ENCODE assay signal across 27 cellular contexts in genomic region chr6:40056865-40057264, GRCh38.
"Had no signal": no experiment of that assay in that cellular context is flagged by ENCODE, and none has a peak within 500 bp of the region (broad histone marks: within the 10 kb centered on the region; RNA-seq: fewer than 3 reads in every experiment).

No MANE protein-coding gene starts in this region.

- H3K36me3 ChIP-seq: neutrophil, pancreas, prostate gland, right lobe of liver, sigmoid colon, stomach, thoracic aorta, thyroid gland, tibial nerve, upper lobe of left lung, vagina had no signal

- H3K36me3 Mint-ChIP-seq: natural killer cell; stimulated activated effector memory CD8-positive, alpha-beta T cell treated with anti-CD3 and anti-CD28 coated beads, Interleukin-12 subunit alpha, Interleukin-12 subunit beta, amount 100 ng/mL, for 72 hours; stimulated activated naive B cell treated with anti-CD40 and anti-IgM and Interleukin-4, amounts not matched to agents 10 μg/mL and 1 μg/mL and 100 μg/mL, for 72 hours had no signal

- H3K9me3 ChIP-seq: neutrophil, pancreas, prostate gland, right lobe of liver, sigmoid colon, stomach, thoracic aorta, thyroid gland, tibial nerve, upper lobe of left lung, vagina had no signal

- H3K4me3 Mint-ChIP-seq: natural killer cell; nephron; stimulated activated effector memory CD8-positive, alpha-beta T cell treated with anti-CD3 and anti-CD28 coated beads, Interleukin-12 subunit alpha, Interleukin-12 subunit beta, amount 100 ng/mL, for 72 hours; stimulated activated naive B cell treated with anti-CD40 and anti-IgM and Interleukin-4, amounts not matched to agents 10 μg/mL and 1 μg/mL and 100 μg/mL, for 72 hours; stimulated activated naive CD8-positive, alpha-beta T cell treated with anti-CD3 and anti-CD28 coated beads, Interleukin-15, Interleukin-2, amounts not matched to agents 100 ng/mL and 50 ng/mL, for 24 hours had no signal

- H3K9me3 Mint-ChIP-seq: natural killer cell; nephron; stimulated activated effector memory CD8-positive, alpha-beta T cell treated with anti-CD3 and anti-CD28 coated beads, Interleukin-12 subunit alpha, Interleukin-12 subunit beta, amount 100 ng/mL, for 72 hours; stimulated activated naive B cell treated with anti-CD40 and anti-IgM and Interleukin-4, amounts not matched to agents 10 μg/mL and 1 μg/mL and 100 μg/mL, for 72 hours; stimulated activated naive CD8-positive, alpha-beta T cell treated with anti-CD3 and anti-CD28 coated beads, Interleukin-15, Interleukin-2, amounts not matched to agents 100 ng/mL and 50 ng/mL, for 24 hours had no signal

- H3K4me1 Mint-ChIP-seq: natural killer cell; nephron; stimulated activated effector memory CD8-positive, alpha-beta T cell treated with anti-CD3 and anti-CD28 coated beads, Interleukin-12 subunit alpha, Interleukin-12 subunit beta, amount 100 ng/mL, for 72 hours; stimulated activated naive B cell treated with anti-CD40 and anti-IgM and Interleukin-4, amounts not matched to agents 10 μg/mL and 1 μg/mL and 100 μg/mL, for 72 hours had no signal

- H3K27ac ChIP-seq: neutrophil, pancreas, prostate gland, right lobe of liver, sigmoid colon, stomach, thoracic aorta, thyroid gland, tibial nerve, upper lobe of left lung, vagina had no signal

- FAIRE-seq: pancreas, small intestine, urothelium cell line had no signal

- H3K4me3 ChIP-seq: pancreas, prostate gland, right lobe of liver, sigmoid colon, stomach, thoracic aorta, thyroid gland, tibial nerve, upper lobe of left lung, vagina had no signal

- DNase-seq: natural killer cell; nucleus accumbens; pancreas; retina; right cardiac atrium; right lobe of liver; sigmoid colon; small intestine; stimulated activated CD4-positive, alpha-beta T cell treated with anti-CD3 and anti-CD28 coated beads, Interleukin-15, amount 100 ng/mL, for 24 hours; stimulated activated CD4-positive, alpha-beta T cell treated with anti-CD3 and anti-CD28 coated beads, Interleukin-2, amount 100 ng/mL, for 24 hours; stimulated activated CD4-positive, alpha-beta T cell treated with anti-CD3 and anti-CD28 coated beads, Interleukin-2, amount 100 ng/mL, for 48 hours; stimulated activated CD4-positive, alpha-beta T cell treated with anti-CD3 and anti-CD28 coated beads, Interleukin-4, amount 100 ng/mL, for 24 hours; stimulated activated naive B cell treated with anti-CD40 and anti-IgM and Interleukin-4, amounts not matched to agents 10 μg/mL and 1 μg/mL and 100 μg/mL, for 72 hours; stimulated activated naive CD4-positive, alpha-beta T cell treated with Interleukin-2 at 50 U/mL for 16 hours; stomach; thyroid gland; trophoblast cell; upper lobe of left lung had no signal

- H3K27me3 ChIP-seq: neutrophil, pancreas, right lobe of liver, sigmoid colon, thyroid gland, tibial nerve, upper lobe of left lung, vagina had no signal

- ATAC-seq: natural killer cell; pancreas; right cardiac atrium; right lobe of liver; stimulated activated effector memory CD8-positive, alpha-beta T cell treated with anti-CD3 and anti-CD28 coated beads, Interleukin-12 subunit alpha, Interleukin-12 subunit beta, amount 100 ng/mL, for 72 hours; stimulated activated naive B cell treated with anti-CD40 and anti-IgM and Interleukin-4, amounts not matched to agents 10 μg/mL and 1 μg/mL and 100 μg/mL, for 72 hours had no signal

- H3K4me1 ChIP-seq: pancreas, prostate gland, right lobe of liver, sigmoid colon, stomach, thyroid gland, tibial nerve, upper lobe of left lung, vagina had no signal

- H3K27ac Mint-ChIP-seq: natural killer cell; nephron; stimulated activated effector memory CD8-positive, alpha-beta T cell treated with anti-CD3 and anti-CD28 coated beads, Interleukin-12 subunit alpha, Interleukin-12 subunit beta, amount 100 ng/mL, for 72 hours; stimulated activated naive B cell treated with anti-CD40 and anti-IgM and Interleukin-4, amounts not matched to agents 10 μg/mL and 1 μg/mL and 100 μg/mL, for 72 hours; stimulated activated naive CD8-positive, alpha-beta T cell treated with anti-CD3 and anti-CD28 coated beads, Interleukin-15, Interleukin-2, amounts not matched to agents 100 ng/mL and 50 ng/mL, for 24 hours had no signal
